Comparison of ENCODE assay signal across 14 cellular contexts in genomic region chr2:53498210-53498609, GRCh38.
DNase-seq lines count a peak whose midpoint lies in the region; ATAC-seq and TF ChIP-seq lines count a peak whose summit lies in the region.
"Had no signal": no experiment of that assay in that cellular context is flagged by ENCODE, and none has a peak within 500 bp of the region (broad histone marks: within the 10 kb centered on the region; RNA-seq: fewer than 3 reads in every experiment).

No MANE protein-coding gene starts in this region.

- peak overlapping the region; percentile 73 for H3K27ac Mint-ChIP-seq in MCF 10A (ENCODE audit: low read depth, unreplicated experiment)
- H3K27ac Mint-ChIP-seq: activated B cell treated with CpG ODN at 0.5 μM for 24 hours, endodermal cell had no signal

- H3K9me3 Mint-ChIP-seq in MCF 10A (ENCODE audit: unreplicated experiment): no peaks in the 10 kb centered on the region
- H3K9me3 Mint-ChIP-seq: activated B cell treated with CpG ODN at 0.5 μM for 24 hours, endodermal cell had no signal

- TF ChIP-seq POLR2A in right lobe of liver (IDR thresholded peaks at IDR 0.05): no peak
- no peak for TF ChIP-seq POLR2A in transverse colon (IDR thresholded peaks at IDR 0.05)
- no peak for TF ChIP-seq POLR2A in vagina (IDR thresholded peaks at IDR 0.05)

- H3K9me3 ChIP-seq in mammary epithelial cell (replicated peaks; ENCODE audit: insufficient read depth, low read length) (no peaks in the 10 kb centered on the region), right lobe of liver (no peaks in the 10 kb centered on the region), transverse colon (no peaks in the 10 kb centered on the region), vagina (no peaks in the 10 kb centered on the region)
- H3K9me3 ChIP-seq: adrenal gland, tibial nerve had no signal

- H3K27me3 Mint-ChIP-seq in MCF 10A (ENCODE audit: insufficient read depth, unreplicated experiment): no peaks in the 10 kb centered on the region
- H3K27me3 Mint-ChIP-seq: activated B cell treated with CpG ODN at 0.5 μM for 24 hours had no signal

- 67% methylated on average over 1 of the region's 1 CpG for WGBS in mammary epithelial cell (ENCODE audit: low coverage, missing lambda C conversion rate)
- WGBS in right lobe of liver (ENCODE audit: insufficient coverage, low coverage, low lambda C conversion rate, missing lambda C conversion rate): 25% methylated on average over 1 of the region's 1 CpG
- WGBS in transverse colon (ENCODE audit: low coverage in 1 of 2), 2 donors: 50 to 63% methylated on average over 1 of the region's 1 CpG

- CTCF ChIA-PET in MCF 10A (lab: Yijun Ruan, JAX): interaction anchor here (0.6 to 1.1 kb wide), 3 partner anchors 9 to 27 kb away, joined by 3 to 4 read pairs (median 4); no protein-coding TSS in a partner anchor
- CTCF ChIA-PET in mammary epithelial cell (lab: Charles Lee; ENCODE audit: low non-redundant PET): no interaction called here

- DNase-seq in MCF 10A (ENCODE audit: unreplicated experiment): peak; percentile 77
- DNase-seq in mammary epithelial cell: no peak
- peak; percentile 20 to 48 for DNase-seq in cardiac fibroblast (ENCODE audit: low read depth in 2 of 2)
- no peak for DNase-seq in right lobe of liver
- DNase-seq in transverse colon: no peak
- no peak for DNase-seq in vagina (ENCODE audit: extremely low spot score in 2 of 2)
- DNase-seq in Ammon's horn (ENCODE audit: low spot score): no peak
- no peak for DNase-seq in DMS 273 (lab: John Stamatoyannopoulos, UW; ENCODE audit: unreplicated experiment)
- DNase-seq: activated B cell treated with CpG ODN at 0.5 μM for 24 hours, adrenal gland, NCI-H146 had no signal

- in situ Hi-C loops in mammary epithelial cell (cut with MboI; ENCODE audit: low sequenced_read_pairs in 2 of 2) (no loop called here), transverse colon (cut with MboI; ENCODE audit: low pct_ligation_motif_present in 1 of 4, low pct_unique_long_range_greater_than_20kb in 1 of 4, low sequenced_read_pairs in 3 of 4) (no loop called here)

- TF ChIP-seq EP300 in transverse colon (IDR thresholded peaks at IDR 0.05; ENCODE audit: low read depth): no peak

- H3K4me3 ChIP-seq in mammary epithelial cell (replicated peaks in 1 of 3; ENCODE audit: insufficient read depth in 1 of 3, low read depth in 2 of 3, low read length in 3 of 3) (no peak overlapping the region), cardiac fibroblast (replicated peaks in 1 of 2; ENCODE audit: low read depth in 2 of 2, low read length in 2 of 2) (no peak overlapping the region), right lobe of liver (no peak overlapping the region), transverse colon (no peak overlapping the region), vagina (no peak overlapping the region)
- H3K4me3 ChIP-seq: adrenal gland, tibial nerve had no signal

- H3K27me3 ChIP-seq in mammary epithelial cell (ENCODE audit: insufficient read depth, low read length): no peaks in the 10 kb centered on the region
- H3K27me3 ChIP-seq in right lobe of liver: no peaks in the 10 kb centered on the region
- no peaks in the 10 kb centered on the region for H3K27me3 ChIP-seq in transverse colon
- no peaks in the 10 kb centered on the region for H3K27me3 ChIP-seq in vagina
- H3K27me3 ChIP-seq: adrenal gland, tibial nerve had no signal

- POLR2A ChIA-PET in MCF 10A (lab: Yijun Ruan, JAX): interaction anchor here (0.6 to 1.0 kb wide), 2 partner anchors 10 to 107 kb away, joined by 3 read pairs; no protein-coding TSS in a partner anchor

- no peak overlapping the region for H3K9ac ChIP-seq in mammary epithelial cell (ENCODE audit: insufficient read depth, low read length)

- dilution Hi-C loops in mammary epithelial cell (cut with HindIII; ENCODE audit: low sequenced_read_pairs): no loop called here

- ATAC-seq in right lobe of liver: peak; percentile 95 to 98 (median 98)
- ATAC-seq: HCT116 had no signal

- H3K4me3 Mint-ChIP-seq in MCF 10A (ENCODE audit: unreplicated experiment): no peak overlapping the region
- H3K4me3 Mint-ChIP-seq: activated B cell treated with CpG ODN at 0.5 μM for 24 hours, endodermal cell had no signal

- no peaks in the 10 kb centered on the region for H3K36me3 Mint-ChIP-seq in MCF 10A (ENCODE audit: insufficient read depth, unreplicated experiment)

- intact Hi-C loops in MCF 10A (cut with micrococcal nuclease): no loop called here
- intact Hi-C loops in mammary epithelial cell (cut with micrococcal nuclease): no loop called here
- intact Hi-C loops in right lobe of liver (cut with DNase I): no loop called here
- intact Hi-C loops in transverse colon (cut with DNase I; ENCODE audit: low total_unique reads): no loop called here
- intact Hi-C loops in vagina (cut with DNase I): no loop called here

- H3K4me1 Mint-ChIP-seq in MCF 10A (ENCODE audit: insufficient read depth, unreplicated experiment): peaks cover 24% of the 10 kb centered on the region
- H3K4me1 Mint-ChIP-seq: activated B cell treated with CpG ODN at 0.5 μM for 24 hours had no signal

- H3K4me1 ChIP-seq in mammary epithelial cell (ENCODE audit: insufficient read depth, low read length) (no peaks in the 10 kb centered on the region), right lobe of liver (peaks cover 0 to 7% (median 3%) of the 10 kb centered on the region in 4 donors), transverse colon (peaks cover 0 to 13% (median 0%) of the 10 kb centered on the region in 4 donors), vagina (no peaks in the 10 kb centered on the region)
- H3K4me1 ChIP-seq: adrenal gland, tibial nerve had no signal

- no TSS peak for BruUV-seq in MCF 10A (replicated peaks; lab: Mats Ljungman, UMichigan)
- no TSS peak for BruUV-seq in mammary epithelial cell (replicated peaks; lab: Mats Ljungman, UMichigan)

- no peaks in the 10 kb centered on the region for H3K79me2 ChIP-seq in mammary epithelial cell (ENCODE audit: insufficient read depth, low read length)

- TF ChIP-seq CTCF in MCF 10A (IDR thresholded peaks at IDR 0.05; ENCODE audit: unreplicated experiment) (no peak), mammary epithelial cell (conservative IDR thresholded peaks at IDR 0.05 in 1 of 2, IDR thresholded peaks at IDR 0.05 in 1 of 2; ENCODE audit: extremely low read depth in 1 of 2, insufficient read depth in 1 of 2, low read depth in 1 of 2, low read length in 2 of 2) (no peak), cardiac fibroblast (IDR thresholded peaks at IDR 0.05; ENCODE audit: low read depth, low read length) (no peak), right lobe of liver (IDR thresholded peaks at IDR 0.05) (no peak), transverse colon (IDR thresholded peaks at IDR 0.05) (no peak), vagina (IDR thresholded peaks at IDR 0.05) (no peak)

- H4K20me1 ChIP-seq in mammary epithelial cell (ENCODE audit: insufficient read depth, low read length): no peaks in the 10 kb centered on the region

- no peak overlapping the region for H2AFZ ChIP-seq in mammary epithelial cell (ENCODE audit: low read depth, low read length)

- no peak overlapping the region for H3K4me2 ChIP-seq in mammary epithelial cell (ENCODE audit: insufficient read depth, low read depth, low read length)

- H3K36me3 ChIP-seq in mammary epithelial cell (ENCODE audit: insufficient read depth, low read length): no peaks in the 10 kb centered on the region
- H3K36me3 ChIP-seq in right lobe of liver: no peaks in the 10 kb centered on the region
- no peaks in the 10 kb centered on the region for H3K36me3 ChIP-seq in transverse colon
- H3K36me3 ChIP-seq in vagina: no peaks in the 10 kb centered on the region
- H3K36me3 ChIP-seq: adrenal gland, tibial nerve had no signal

- no peak overlapping the region for H3K27ac ChIP-seq in mammary epithelial cell (ENCODE audit: insufficient read depth, low read depth, low read length)
- peak overlapping the region in 2 of 3 donors; percentile 47 to 58 for H3K27ac ChIP-seq in right lobe of liver
- peak overlapping the region in 3 of 4 donors; percentile 29 to 60 (median 36) for H3K27ac ChIP-seq in transverse colon
- no peak overlapping the region for H3K27ac ChIP-seq in vagina
- H3K27ac ChIP-seq: adrenal gland, tibial nerve had no signal

Comparison
In these comparisons a context has a peak if more than half of its experiments do, and no peak if none do; other contexts are left out.
1. DNase-seq: peak in MCF 10A (single experiment) and cardiac fibroblast (2 of 2); none in mammary epithelial cell (single experiment), right lobe of liver (0 of 3), transverse colon (single experiment), vagina (0 of 2), Ammon's horn (single experiment) and DMS 273 (single experiment).
2. H3K27ac ChIP-seq: peak in right lobe of liver (2 of 3) and transverse colon (3 of 4); none in mammary epithelial cell (single experiment) and vagina (single experiment).